In the genomic region with DNA sequence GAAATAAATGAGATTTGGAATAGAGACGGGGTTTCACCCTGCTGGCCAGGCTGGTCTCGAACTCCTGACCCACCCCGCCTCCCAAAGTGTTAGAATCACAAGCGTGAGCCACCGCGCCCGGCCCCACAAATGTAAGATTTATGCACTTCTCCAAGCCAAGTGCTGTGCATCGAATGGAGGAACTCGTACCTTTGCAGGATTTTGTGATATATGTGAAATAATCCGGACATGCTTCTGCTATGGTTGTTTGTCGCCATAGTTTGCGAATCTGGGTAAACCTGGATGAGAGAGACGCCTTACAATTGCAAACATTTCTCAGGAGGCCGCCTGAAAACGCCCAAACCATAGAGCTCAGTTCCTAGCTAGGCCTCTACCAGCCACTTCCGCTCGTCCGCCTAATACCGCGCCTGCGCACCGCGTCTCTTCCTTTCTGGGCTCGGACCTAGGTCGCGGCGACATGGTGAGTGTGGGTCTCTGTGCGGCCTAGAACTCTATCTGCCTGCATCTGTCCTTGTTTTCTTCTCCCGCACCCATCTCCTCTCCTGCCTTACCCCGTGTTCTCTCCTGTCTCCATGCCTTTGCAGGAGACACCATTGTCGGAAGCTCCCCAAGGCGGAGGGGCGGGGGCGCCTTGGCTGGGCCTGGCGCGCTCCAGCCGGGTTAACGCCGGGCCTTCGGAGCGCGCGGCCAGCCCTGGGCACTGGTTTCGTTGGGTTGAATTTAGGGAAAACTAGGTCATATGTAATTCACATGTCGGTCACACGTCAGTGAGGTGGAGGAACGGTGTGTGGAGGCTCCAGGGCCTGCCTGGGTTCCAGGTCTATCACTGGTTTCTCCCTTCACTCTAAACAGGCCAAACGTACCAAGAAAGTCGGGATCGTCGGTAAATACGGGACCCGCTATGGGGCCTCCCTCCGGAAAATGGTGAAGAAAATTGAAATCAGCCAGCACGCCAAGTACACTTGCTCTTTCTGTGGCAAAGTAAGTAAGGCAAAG, we compare ENCODE assay signal across 8 cellular contexts. TPM values are rescaled to one million over a fixed set of nuclear protein-coding genes. Genes with fewer than 3 reads are reported as not detected.
DNase-seq lines count a peak whose midpoint lies in the region; TF ChIP-seq lines count a peak whose summit lies in the region.

A gene (plus strand): TSS at position 427 of the 996 bp plus-strand sequence. CDS start 31 bp downstream, at position 458.

- peak within 1 kb of the TSS; percentile 86 for H3K4me3 ChIP-seq in H7 (ENCODE audit: insufficient read depth, low read depth, low read length)
- H3K4me3 ChIP-seq in fibroblast of the aortic adventitia (ENCODE audit: low read depth, low read length) = peak within 1 kb of the TSS; percentile 78

- H3K4me3 Mint-ChIP-seq in nephron = peak within 1 kb of the TSS; percentile 98 to 100 (median 99)
- peak within 1 kb of the TSS; percentile 98 for H3K4me3 Mint-ChIP-seq in stimulated activated naive CD8-positive, alpha-beta T cell treated with anti-CD3 and anti-CD28 coated beads, Interleukin-15, Interleukin-2, amounts not matched to agents 100 ng/mL and 50 ng/mL, for 24 hours

- no peaks in the 10 kb centered on the region for H3K27me3 ChIP-seq in H7 (ENCODE audit: control insufficient read depth, insufficient read depth, low read length)

- H3K4me1 Mint-ChIP-seq in nephron = peaks cover 61% of the 10 kb centered on the region
- peaks cover 62% of the 10 kb centered on the region for H3K4me1 Mint-ChIP-seq in stimulated activated naive CD8-positive, alpha-beta T cell treated with anti-CD3 and anti-CD28 coated beads, Interleukin-15, Interleukin-2, amounts not matched to agents 100 ng/mL and 50 ng/mL, for 24 hours (ENCODE audit: low read depth)

- DNase-seq in ELF-1 (ENCODE audit: low read depth, low spot score) (peak; percentile 95), H7 (peak; percentile 91), M059J (ENCODE audit: low read depth) (peak; percentile 93), SHP77 (lab: John Stamatoyannopoulos, UW) (peak; percentile 93), fibroblast of the aortic adventitia (ENCODE audit: low read depth) (peak; percentile 98)
- peak; percentile 81 for DNase-seq in activated effector memory CD4-positive, alpha-beta T cell treated with Interleukin-2 at 50 U/mL for 16 hours

- peak within 1 kb of the TSS; percentile 96 to 99 (median 99) for H3K27ac Mint-ChIP-seq in nephron
- peak within 1 kb of the TSS; percentile 100 for H3K27ac Mint-ChIP-seq in stimulated activated naive CD8-positive, alpha-beta T cell treated with anti-CD3 and anti-CD28 coated beads, Interleukin-15, Interleukin-2, amounts not matched to agents 100 ng/mL and 50 ng/mL, for 24 hours

- H3K9me3 Mint-ChIP-seq in nephron = no peaks in the 10 kb centered on the region
- no peaks in the 10 kb centered on the region for H3K9me3 Mint-ChIP-seq in stimulated activated naive CD8-positive, alpha-beta T cell treated with anti-CD3 and anti-CD28 coated beads, Interleukin-15, Interleukin-2, amounts not matched to agents 100 ng/mL and 50 ng/mL, for 24 hours

- peaks cover 46% of the 10 kb centered on the region for H3K36me3 Mint-ChIP-seq in nephron (ENCODE audit: low read depth)
- peaks cover 50% of the 10 kb centered on the region for H3K36me3 Mint-ChIP-seq in stimulated activated naive CD8-positive, alpha-beta T cell treated with anti-CD3 and anti-CD28 coated beads, Interleukin-15, Interleukin-2, amounts not matched to agents 100 ng/mL and 50 ng/mL, for 24 hours (ENCODE audit: low read depth)

- no peaks in the 10 kb centered on the region for H3K27me3 Mint-ChIP-seq in nephron (ENCODE audit: low read depth)
- H3K27me3 Mint-ChIP-seq in stimulated activated naive CD8-positive, alpha-beta T cell treated with anti-CD3 and anti-CD28 coated beads, Interleukin-15, Interleukin-2, amounts not matched to agents 100 ng/mL and 50 ng/mL, for 24 hours = no peaks in the 10 kb centered on the region

- peaks cover 35% of the 10 kb centered on the region for H3K36me3 ChIP-seq in H7 (replicated peaks; ENCODE audit: control insufficient read depth, insufficient read depth, low read length)

- TF ChIP-seq CTCF in fibroblast of the aortic adventitia (IDR thresholded peaks at IDR 0.05; ENCODE audit: insufficient read depth, low read length) (no peak), nephron (IDR thresholded peaks at IDR 0.05; ENCODE audit: unreplicated experiment in 3 of 3) (no peak)

RNA-seq across cellular contexts. Expression of the gene that starts here (rescaled TPM):
- total RNA-seq in H7 (2014; rRNA removed; shearing (Covaris generic)) = 3,026 and 3,219 TPM in 2 replicates
- total RNA-seq in M059J (2014; rRNA removed; shearing (Covaris generic)) = 761 and 975 TPM in 2 replicates
- 1,513 and 2,231 TPM in 2 replicates for total RNA-seq in fibroblast of the aortic adventitia (ENCODE audit: low replicate concordance)

Comparison
In these comparisons a context has a peak if more than half of its experiments do, and no peak if none do; other contexts are left out.
1. Peak in every context shown above with its lines: DNase-seq and H3K4me3 ChIP-seq.